ENCODE assay signal across 24 cellular contexts in genomic region chr12:95463019-95463418, GRCh38.
"Had no signal": no experiment of that assay in that cellular context is flagged by ENCODE, and none has a peak within 500 bp of the region (broad histone marks: within the 10 kb centered on the region; RNA-seq: fewer than 3 reads in every experiment).

No MANE protein-coding gene starts in this region.

- H3K27ac ChIP-seq: esophagus squamous epithelium, heart right ventricle, lower lobe of right lung, ovary, psoas muscle, thoracic aorta, tibial nerve, upper lobe of left lung had no signal

- H3K9me3 ChIP-seq: ovary, psoas muscle had no signal

- H3K4me1 ChIP-seq: esophagus squamous epithelium, heart right ventricle, lower lobe of right lung, psoas muscle, tibial nerve, upper lobe of left lung had no signal

- H3K36me3 ChIP-seq: esophagus squamous epithelium, heart right ventricle, lower lobe of right lung, ovary, thoracic aorta, tibial nerve, upper lobe of left lung had no signal

- H3K4me3 ChIP-seq: esophagus squamous epithelium, heart right ventricle, lower lobe of right lung, ovary, psoas muscle, thoracic aorta, tibial nerve, upper lobe of left lung had no signal

- H3K9me3 Mint-ChIP-seq: natural killer cell had no signal

- H3K36me3 Mint-ChIP-seq: natural killer cell had no signal

- H3K4me1 Mint-ChIP-seq: immature natural killer cell; natural killer cell; stimulated activated naive B cell treated with anti-CD40 and anti-IgM and Interleukin-4, amounts not matched to agents 10 μg/mL and 1 μg/mL and 100 μg/mL, for 72 hours had no signal

- DNase-seq: effector CD8-positive, alpha-beta T cell; esophagus squamous epithelium; foreskin melanocyte; glutamatergic neuron; heart right ventricle; hippocampal formation; immature natural killer cell; left ventricle myocardium superior; lower lobe of right lung; natural killer cell; occipital lobe; ovary; posterior cingulate gyrus; psoas muscle; right cardiac atrium; small intestine; stimulated activated CD4-positive, alpha-beta T cell treated with anti-CD3 and anti-CD28 coated beads, Interleukin-15, amount 100 ng/mL, for 24 hours; stimulated activated CD4-positive, alpha-beta T cell treated with anti-CD3 and anti-CD28 coated beads, Interleukin-2, amount 100 ng/mL, for 48 hours; stimulated activated naive B cell treated with anti-CD40 and anti-IgM and Interleukin-4, amounts not matched to agents 10 μg/mL and 1 μg/mL and 100 μg/mL, for 72 hours; upper lobe of left lung had no signal

- H3K27ac Mint-ChIP-seq: dendritic cell treated with granulocyte-macrophage colony-stimulating factor and Interleukin-4, amounts not matched to agents 40 ng/mL and 50 ng/mL, for 4 days; immature natural killer cell; natural killer cell; stimulated activated naive B cell treated with anti-CD40 and anti-IgM and Interleukin-4, amounts not matched to agents 10 μg/mL and 1 μg/mL and 100 μg/mL, for 72 hours; stimulated activated naive CD8-positive, alpha-beta T cell treated with anti-CD3 and anti-CD28 coated beads, Interleukin-15, Interleukin-2, amounts not matched to agents 100 ng/mL and 50 ng/mL, for 24 hours had no signal

- ATAC-seq: heart right ventricle; left ventricle myocardium superior; lower lobe of right lung; natural killer cell; psoas muscle; right cardiac atrium; stimulated activated naive B cell treated with anti-CD40 and anti-IgM and Interleukin-4, amounts not matched to agents 10 μg/mL and 1 μg/mL and 100 μg/mL, for 72 hours had no signal

- H3K4me3 Mint-ChIP-seq: dendritic cell treated with granulocyte-macrophage colony-stimulating factor and Interleukin-4, amounts not matched to agents 40 ng/mL and 50 ng/mL, for 4 days; immature natural killer cell; natural killer cell; stimulated activated naive B cell treated with anti-CD40 and anti-IgM and Interleukin-4, amounts not matched to agents 10 μg/mL and 1 μg/mL and 100 μg/mL, for 72 hours; stimulated activated naive CD8-positive, alpha-beta T cell treated with anti-CD3 and anti-CD28 coated beads, Interleukin-15, Interleukin-2, amounts not matched to agents 100 ng/mL and 50 ng/mL, for 24 hours had no signal

- H3K27me3 ChIP-seq: esophagus squamous epithelium, heart right ventricle, ovary, tibial nerve, upper lobe of left lung had no signal
